Comparison of ENCODE assay signal across 10 cellular contexts in the genomic region with DNA sequence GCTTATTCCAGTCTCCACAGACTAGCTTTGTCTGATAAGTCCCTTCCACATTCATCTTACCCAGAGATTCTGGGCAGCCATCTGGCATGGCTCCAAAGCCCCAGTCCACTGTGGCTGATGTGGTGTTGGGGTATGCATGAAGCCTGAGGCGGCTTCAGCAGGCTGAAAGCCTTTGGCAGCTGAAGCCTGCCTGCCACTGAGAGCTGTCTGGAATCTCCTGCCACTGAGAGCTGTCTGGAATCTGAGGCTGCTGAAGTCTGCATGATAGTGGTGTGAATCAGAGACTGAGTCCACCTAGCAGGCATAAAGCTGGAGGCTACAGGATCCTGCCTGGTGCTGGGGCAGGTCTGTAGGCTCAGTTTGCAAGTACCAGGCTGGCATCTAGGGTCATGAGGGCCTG.
DNase-seq lines count a peak whose midpoint lies in the region; ATAC-seq, FAIRE-seq and TF ChIP-seq lines count a peak whose summit lies in the region.
"Had no signal": no experiment of that assay in that cellular context is flagged by ENCODE, and none has a peak within 500 bp of the region (broad histone marks: within the 10 kb centered on the region; RNA-seq: fewer than 3 reads in every experiment).

No MANE protein-coding gene starts in this region.

- peak; percentile 34 to 67 for ATAC-seq in left cardiac atrium

- no peak overlapping the region for H3K27ac ChIP-seq in left ventricle myocardium inferior (replicated peaks)
- no peak overlapping the region for H3K27ac ChIP-seq in dorsolateral prefrontal cortex
- no peak overlapping the region for H3K27ac ChIP-seq in suprapubic skin

- H3K4me1 ChIP-seq in left ventricle myocardium inferior (no peaks in the 10 kb centered on the region), suprapubic skin (no peaks in the 10 kb centered on the region)

- H3K36me3 ChIP-seq in left ventricle myocardium inferior (peaks cover 8% of the 10 kb centered on the region), suprapubic skin (no peaks in the 10 kb centered on the region)

- FAIRE-seq in urothelium cell line (lab: Jason Lieb, UNC) = peak; percentile 95
- FAIRE-seq in H54 (lab: Jason Lieb, UNC) = no peak

- TF ChIP-seq CTCF in left ventricle myocardium inferior (IDR thresholded peaks at IDR 0.05; ENCODE audit: borderline replicate concordance) (no peak), dorsolateral prefrontal cortex (IDR thresholded peaks at IDR 0.05 in 54 of 56, conservative IDR thresholded peaks at IDR 0.05 in 2 of 56; ENCODE audit: low read depth in 1 of 56, partially characterized antibody in 56 of 56) (no peak), suprapubic skin (IDR thresholded peaks at IDR 0.05) (no peak)

- intact Hi-C loops in left cardiac atrium (cut with DNase I) = no loop called here
- intact Hi-C loops in left ventricle myocardium inferior (cut with micrococcal nuclease) = no loop called here
- intact Hi-C loops in dorsolateral prefrontal cortex (cut with DNase I) = no loop called here

- TF ChIP-seq POLR2A in suprapubic skin (IDR thresholded peaks at IDR 0.05) = no peak
- TF ChIP-seq POLR2A in H54 (IDR thresholded peaks at IDR 0.05; ENCODE audit: low read depth, low read length) = no peak

- no peak for DNase-seq in left cardiac atrium
- no peak for DNase-seq in left ventricle myocardium inferior
- peak; percentile 66 for DNase-seq in T1000 (lab: John Stamatoyannopoulos, UW)
- peak; percentile 82 for DNase-seq in glomerular visceral epithelial cell (ENCODE audit: extremely low spot score)
- DNase-seq in urothelium cell line (ENCODE audit: low spot score) = peak; percentile 82
- no peak for DNase-seq in dorsolateral prefrontal cortex
- DNase-seq in suprapubic skin (ENCODE audit: low spot score in 2 of 2) = no peak
- no peak for DNase-seq in H54 (ENCODE audit: insufficient read length, low spot score)
- DNase-seq: GF-D8; stimulated activated CD4-positive, alpha-beta T cell treated with anti-CD3 and anti-CD28 coated beads, Interleukin-12 subunit alpha, Interleukin-12 subunit beta, amount 100 ng/mL, for 4 hours had no signal

- WGBS in suprapubic skin = 82% methylated on average over 1 of the region's 1 CpG

- peaks cover 16% of the 10 kb centered on the region for H3K9me3 ChIP-seq in left ventricle myocardium inferior (replicated peaks)
- no peaks in the 10 kb centered on the region for H3K9me3 ChIP-seq in suprapubic skin

- H3K27me3 ChIP-seq in left ventricle myocardium inferior (ENCODE audit: low read depth) = no peaks in the 10 kb centered on the region
- no peaks in the 10 kb centered on the region for H3K27me3 ChIP-seq in dorsolateral prefrontal cortex
- no peaks in the 10 kb centered on the region for H3K27me3 ChIP-seq in suprapubic skin

- H3K4me3 ChIP-seq in left ventricle myocardium inferior = no peak overlapping the region
- H3K4me3 ChIP-seq in dorsolateral prefrontal cortex = no peak overlapping the region
- H3K4me3 ChIP-seq in suprapubic skin = no peak overlapping the region

- no peak for TF ChIP-seq EP300 in suprapubic skin (IDR thresholded peaks at IDR 0.05)

Comparison
In these comparisons a context has a peak if more than half of its experiments do, and no peak if none do; other contexts are left out.
1. DNase-seq: peak in T1000 (single experiment), glomerular visceral epithelial cell (single experiment) and urothelium cell line (single experiment); none in left cardiac atrium (single experiment), left ventricle myocardium inferior (single experiment), dorsolateral prefrontal cortex (0 of 10), suprapubic skin (0 of 2) and H54 (single experiment).